ENCODE assay signal across 19 cellular contexts in genomic region chr11:72984448-72985077, GRCh38.
A peak's percentile ranks its signal among the peaks of the same experiment; 100 is the strongest.
DNase-seq lines count a peak whose midpoint lies in the region; TF ChIP-seq lines count a peak whose summit lies in the region.
"Had no signal": no experiment of that assay in that cellular context is flagged by ENCODE, and none has a peak within 500 bp of the region (broad histone marks: within the 10 kb centered on the region; RNA-seq: fewer than 3 reads in every experiment).

No MANE protein-coding gene starts in this region.

- CTCF ChIA-PET in HEK293 (lab: Yijun Ruan, JAX), result interaction anchor here (0.6 kb wide), 1 partner anchor 61 kb away, joined by 3 read pairs; no protein-coding TSS in a partner anchor

- H3K27ac ChIP-seq in HEK293 (ENCODE audit: extremely low read depth, low read depth, low read length), result no peak overlapping the region
- peak overlapping the region; percentile 45; the same call in 1 of the 2 replicates for H3K27ac ChIP-seq in SK-N-MC
- peak overlapping the region; percentile 11 for H3K27ac ChIP-seq in neutrophil

- no peaks in the 10 kb centered on the region for H3K36me3 ChIP-seq in HEK293 (ENCODE audit: control insufficient read depth in 2 of 2, insufficient read depth in 1 of 2, low read length in 2 of 2)
- H3K36me3 ChIP-seq in SK-N-MC (ENCODE audit: insufficient read depth, low read length), result peaks cover 56% of the 10 kb centered on the region
- H3K36me3 ChIP-seq in neutrophil, result no peaks in the 10 kb centered on the region

- no peaks in the 10 kb centered on the region for H3K9me3 ChIP-seq in HEK293 (ENCODE audit: control insufficient read depth, insufficient read depth, low read depth, low read length)
- no peaks in the 10 kb centered on the region for H3K9me3 ChIP-seq in SK-N-MC (ENCODE audit: low read depth, low read length)
- no peaks in the 10 kb centered on the region for H3K9me3 ChIP-seq in neutrophil
- H3K9me3 ChIP-seq: Caco-2, SJCRH30 had no signal

- no peak for TF ChIP-seq CTCF in HEK293 (tag by site-specific recombination; IDR thresholded peaks at IDR 0.05)
- no peak for TF ChIP-seq CTCF in fibroblast of villous mesenchyme (IDR thresholded peaks at IDR 0.05; ENCODE audit: insufficient read depth, low read depth, low read length)
- no peak for TF ChIP-seq CTCF in neutrophil (IDR thresholded peaks at IDR 0.05)

- POLR2A ChIA-PET in HEK293 (lab: Yijun Ruan, JAX), result no interaction called here

- H3K4me1 ChIP-seq in HEK293 (ENCODE audit: control insufficient read depth, insufficient read depth, low read length) (no peaks in the 10 kb centered on the region), neutrophil (ENCODE audit: control insufficient read depth in 1 of 2, insufficient read depth in 1 of 2, low read depth in 1 of 2, low read length in 1 of 2) (peaks cover 64 to 72% of the 10 kb centered on the region in 2 experiments)

- DNase-seq in SK-N-MC (ENCODE audit: low read depth, low spot score) (no peak), fibroblast of villous mesenchyme (ENCODE audit: low read depth) (peak; percentile 29), DMS53 (lab: John Stamatoyannopoulos, UW) (no peak)
- DNase-seq in stimulated activated naive CD4-positive, alpha-beta T cell treated with Interleukin-2 at 50 U/mL for 16 hours (lab: John Stamatoyannopoulos, UW), result no peak
- no peak for DNase-seq in stimulated activated CD4-positive, alpha-beta T cell treated with anti-CD3 and anti-CD28 coated beads, Interleukin-15, amount 100 ng/mL, for 24 hours
- DNase-seq: ACHN; AML-193; Caco-2; CD4-positive, CD25-positive, alpha-beta regulatory T cell; KBM-7; MV-4-11; NCI-H1417; NCI-H187 treated with DMSO at 0.1 percent for 48 hours; NCI-H526 treated with DMSO at 0.1 percent for 48 hours; NK-92 treated with Interleukin-12 subunit alpha and Interleukin-12 subunit beta, amount 100 ng/mL, for 24 hours; RPMI8226 had no signal

- H3K4me3 ChIP-seq in HEK293 (ENCODE audit: low read depth, low read length), result no peak overlapping the region
- H3K4me3 ChIP-seq in SK-N-MC, result no peak overlapping the region
- no peak overlapping the region for H3K4me3 ChIP-seq in fibroblast of villous mesenchyme (ENCODE audit: low read depth, low read length)
- no peak overlapping the region for H3K4me3 ChIP-seq in neutrophil (ENCODE audit: low read depth in 1 of 2, low read length in 1 of 2)
- H3K4me3 ChIP-seq: SJCRH30 had no signal

- no peaks in the 10 kb centered on the region for H3K27me3 ChIP-seq in neutrophil
- H3K27me3 ChIP-seq: SJCRH30 had no signal

- no peak overlapping the region for H3K9ac ChIP-seq in SK-N-MC (ENCODE audit: insufficient read length)

TF ChIP-seq in HEK293, 187 proteins besides CTCF, POLR2A, EP300 and RAD21:
- TF ChIP-seq ZNF785 (tag by site-specific recombination; IDR thresholded peaks at IDR 0.05), result no peak
- peak; percentile 51; the same call in 1 of the 2 replicates for TF ChIP-seq PRDM10 (tag by site-specific recombination; IDR thresholded peaks at IDR 0.05)
- no peak for TF ChIP-seq ZNF311 (tag by site-specific recombination; IDR thresholded peaks at IDR 0.05; ENCODE audit: borderline replicate concordance)
TF ChIP-seq in HEK293: peak in this region for 1.
